Comparison of ENCODE assay signal across 9 cellular contexts in the genomic region with DNA sequence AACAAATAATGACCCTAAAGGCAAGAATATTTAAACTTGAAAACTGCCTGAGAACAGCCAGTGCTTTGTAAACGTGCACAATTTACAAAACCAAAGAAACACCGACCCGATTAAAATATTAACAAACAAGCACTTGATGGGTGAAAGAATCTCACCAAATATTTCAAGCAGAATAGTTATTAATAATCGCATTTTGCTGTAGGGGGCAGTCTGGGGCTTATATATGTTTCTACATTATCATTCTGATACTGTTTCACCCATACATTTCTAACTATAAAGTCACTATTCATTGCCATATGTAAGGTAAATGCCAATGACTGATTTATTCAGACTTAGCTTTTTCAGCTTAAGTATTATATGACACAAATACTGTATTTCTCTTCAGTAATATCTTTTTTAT. TPM values are rescaled to one million over a fixed set of nuclear protein-coding genes. Genes with fewer than 3 reads are reported as not detected.
DNase-seq lines count a peak whose midpoint lies in the region; ATAC-seq and TF ChIP-seq lines count a peak whose summit lies in the region.
"Had no signal": no experiment of that assay in that cellular context is flagged by ENCODE, and none has a peak within 500 bp of the region (broad histone marks: within the 10 kb centered on the region; RNA-seq: fewer than 3 reads in every experiment).

No MANE protein-coding gene starts in this region.

- ATAC-seq in foreskin keratinocyte (no peak), HG02938 (IDR thresholded peaks at IDR 0.05; ENCODE audit: unreplicated experiment) (no peak), HG02970 (IDR thresholded peaks at IDR 0.05; ENCODE audit: low FRiP score, unreplicated experiment) (no peak)

- no peaks in the 10 kb centered on the region for H3K27me3 Mint-ChIP-seq in endothelial cell (ENCODE audit: unreplicated experiment)

- H3K27me3 ChIP-seq in Peyer's patch (no peaks in the 10 kb centered on the region), foreskin keratinocyte (no peaks in the 10 kb centered on the region)

- H3K36me3 ChIP-seq in Peyer's patch, result peaks cover 0 to 15% (median 0%) of the 10 kb centered on the region in 3 donors

- no peaks in the 10 kb centered on the region for H3K9me3 ChIP-seq in Peyer's patch

- H3K27ac Mint-ChIP-seq in endothelial cell (ENCODE audit: unreplicated experiment), result no peak overlapping the region

- H3K36me3 Mint-ChIP-seq in endothelial cell (ENCODE audit: low read depth, unreplicated experiment), result peaks cover 18% of the 10 kb centered on the region

- no peak for TF ChIP-seq POLR2A in Peyer's patch (IDR thresholded peaks at IDR 0.05)

- peaks cover 2% of the 10 kb centered on the region for H3K4me1 Mint-ChIP-seq in endothelial cell (ENCODE audit: unreplicated experiment)

- H3K9me3 Mint-ChIP-seq in endothelial cell (ENCODE audit: unreplicated experiment), result no peaks in the 10 kb centered on the region

- H3K4me1 ChIP-seq in Peyer's patch (no peaks in the 10 kb centered on the region), foreskin keratinocyte (no peaks in the 10 kb centered on the region)

- no peak overlapping the region for H3K4me3 ChIP-seq in Peyer's patch

- H3K27ac ChIP-seq in Peyer's patch (no peak overlapping the region), foreskin keratinocyte (no peak overlapping the region)

- CTCF ChIA-PET in HEK293T (lab: Yijun Ruan, JAX), result no interaction called here

- TF ChIP-seq CTCF in AG09319 (IDR thresholded peaks at IDR 0.05; ENCODE audit: low read depth, low read length) (peak; percentile 24), GM10266 (IDR thresholded peaks at IDR 0.05; ENCODE audit: control insufficient read depth, insufficient read depth, low read depth, missing control alignments) (peak; percentile 11), Peyer's patch (IDR thresholded peaks at IDR 0.05) (peak in 5 of 6 experiments; percentile 16 to 32 (median 24)), foreskin keratinocyte (conservative IDR thresholded peaks at IDR 0.05) (peak; percentile 55), endothelial cell (IDR thresholded peaks at IDR 0.05; ENCODE audit: unreplicated experiment) (no peak)

- H3K4me3 Mint-ChIP-seq in endothelial cell (ENCODE audit: unreplicated experiment), result no peak overlapping the region

- POLR2A ChIA-PET in HEK293T (lab: Yijun Ruan, JAX), result no interaction called here

- DNase-seq in AG09319 (ENCODE audit: extremely low read depth, low read depth), result no peak
- DNase-seq in GM10266 (ENCODE audit: extremely low spot score), result no peak
- DNase-seq in Peyer's patch, result no peak
- no peak for DNase-seq in foreskin keratinocyte
- DNase-seq in endothelial cell (ENCODE audit: low spot score), result no peak
- no peak for DNase-seq in HEK293T (ENCODE audit: extremely low spot score)
- DNase-seq: NCI-H2029 had no signal

TF ChIP-seq in HEK293T, 16 proteins besides CTCF, POLR2A, EP300 and RAD21:
- no peak for TF ChIP-seq BHLHE40 (IDR thresholded peaks at IDR 0.05; ENCODE audit: borderline replicate concordance)
- no peak for TF ChIP-seq NFRKB (IDR thresholded peaks at IDR 0.05)
- TF ChIP-seq CTBP1 (IDR thresholded peaks at IDR 0.05; ENCODE audit: borderline replicate concordance), result no peak
- no peak for TF ChIP-seq ELF4 (IDR thresholded peaks at IDR 0.05)
- no peak for TF ChIP-seq ZNF384 (IDR thresholded peaks at IDR 0.05)
- TF ChIP-seq HDGF (IDR thresholded peaks at IDR 0.05; ENCODE audit: borderline replicate concordance), result no peak
- no peak for TF ChIP-seq LEF1 (IDR thresholded peaks at IDR 0.05; ENCODE audit: borderline replicate concordance)
- no peak for TF ChIP-seq ARNT (IDR thresholded peaks at IDR 0.05)
- no peak for TF ChIP-seq SP1 (IDR thresholded peaks at IDR 0.05)
- TF ChIP-seq FOXA1 (IDR thresholded peaks at IDR 0.05), result no peak
- TF ChIP-seq, protein P1, sequence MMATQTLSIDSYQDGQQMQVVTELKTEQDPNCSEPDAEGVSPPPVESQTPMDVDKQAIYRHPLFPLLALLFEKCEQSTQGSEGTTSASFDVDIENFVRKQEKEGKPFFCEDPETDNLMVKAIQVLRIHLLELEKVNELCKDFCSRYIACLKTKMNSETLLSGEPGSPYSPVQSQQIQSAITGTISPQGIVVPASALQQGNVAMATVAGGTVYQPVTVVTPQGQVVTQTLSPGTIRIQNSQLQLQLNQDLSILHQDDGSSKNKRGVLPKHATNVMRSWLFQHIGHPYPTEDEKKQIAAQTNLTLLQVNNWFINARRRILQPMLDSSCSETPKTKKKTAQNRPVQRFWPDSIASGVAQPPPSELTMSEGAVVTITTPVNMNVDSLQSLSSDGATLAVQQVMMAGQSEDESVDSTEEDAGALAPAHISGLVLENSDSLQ (IDR thresholded peaks at IDR 0.05), result no peak
- TF ChIP-seq L3MBTL2 (conservative IDR thresholded peaks at IDR 0.05), result no peak
- no peak for TF ChIP-seq TARDBP (IDR thresholded peaks at IDR 0.05)
- TF ChIP-seq FOXK2 (IDR thresholded peaks at IDR 0.05), result no peak
- no peak for TF ChIP-seq FOXM1 (IDR thresholded peaks at IDR 0.05; ENCODE audit: borderline replicate concordance)

RNA-seq across cellular contexts. Expression of a gene that starts 37.7 kb away (rescaled TPM):
- total RNA-seq in Peyer's patch (10 to 100 TPM; 13.1 to 41.3 (median 25.2) TPM), foreskin keratinocyte (29.7 and 31.4 TPM in 2 replicates), endothelial cell (ENCODE audit: unreplicated experiment) (87.7 TPM)
- 22.5 and 22.6 TPM in 2 replicates for polyA plus RNA-seq in foreskin keratinocyte
